Comparison of ENCODE assay signal across 9 cellular contexts in genomic region chr2:105344704-105345345, GRCh38. TPM values are rescaled to one million over a fixed set of nuclear protein-coding genes. Genes with fewer than 3 reads are reported as not detected.
DNase-seq lines count a peak whose midpoint lies in the region; ATAC-seq and TF ChIP-seq lines count a peak whose summit lies in the region.
"Had no signal": no experiment of that assay in that cellular context is flagged by ENCODE, and none has a peak within 500 bp of the region (broad histone marks: within the 10 kb centered on the region; RNA-seq: fewer than 3 reads in every experiment).

No MANE protein-coding gene starts in this region.

- H3K4me1 Mint-ChIP-seq in endodermal cell: no peaks in the 10 kb centered on the region
- H3K4me1 Mint-ChIP-seq in stimulated activated naive B cell treated with anti-CD40 and anti-IgM and Interleukin-4, amounts not matched to agents 10 μg/mL and 1 μg/mL and 100 μg/mL, for 72 hours: peaks cover 4 to 5% of the 10 kb centered on the region in 2 donors

- no peak overlapping the region for H3K4me3 ChIP-seq in endodermal cell (ENCODE audit: low read length)
- H3K4me3 ChIP-seq: BLaER1 treated with 17β-estradiol and CSF1 and Interleukin-3, amounts not matched to agents 10 nM and 100 nM had no signal

- no peak overlapping the region for H3K27ac ChIP-seq in endodermal cell (ENCODE audit: low read depth, low read length)
- H3K27ac ChIP-seq: BLaER1 treated with 17β-estradiol and CSF1 and Interleukin-3, amounts not matched to agents 10 nM and 100 nM had no signal

- no peak overlapping the region for H3K27ac Mint-ChIP-seq in endodermal cell
- H3K27ac Mint-ChIP-seq in stimulated activated naive B cell treated with anti-CD40 and anti-IgM and Interleukin-4, amounts not matched to agents 10 μg/mL and 1 μg/mL and 100 μg/mL, for 72 hours: no peak overlapping the region

- no peaks in the 10 kb centered on the region for H3K9me3 Mint-ChIP-seq in endodermal cell
- H3K9me3 Mint-ChIP-seq in stimulated activated naive B cell treated with anti-CD40 and anti-IgM and Interleukin-4, amounts not matched to agents 10 μg/mL and 1 μg/mL and 100 μg/mL, for 72 hours: no peaks in the 10 kb centered on the region

- H3K9ac ChIP-seq in endodermal cell (ENCODE audit: extremely low read depth, low read length, poor library complexity, severe bottlenecking): no peak overlapping the region
- H3K9ac ChIP-seq: BLaER1 treated with 17β-estradiol and CSF1 and Interleukin-3, amounts not matched to agents 10 nM and 100 nM had no signal

- no peak for ATAC-seq in stimulated activated naive B cell treated with anti-CD40 and anti-IgM and Interleukin-4, amounts not matched to agents 10 μg/mL and 1 μg/mL and 100 μg/mL, for 72 hours (replicated peaks)
- no peak for ATAC-seq in HG03432 (IDR thresholded peaks at IDR 0.05; ENCODE audit: unreplicated experiment)

- TF ChIP-seq CTCF in endodermal cell (conservative IDR thresholded peaks at IDR 0.05): peak; percentile 67

- no peaks in the 10 kb centered on the region for H3K27me3 Mint-ChIP-seq in endodermal cell (ENCODE audit: insufficient read depth)
- H3K27me3 Mint-ChIP-seq in stimulated activated naive B cell treated with anti-CD40 and anti-IgM and Interleukin-4, amounts not matched to agents 10 μg/mL and 1 μg/mL and 100 μg/mL, for 72 hours: no peaks in the 10 kb centered on the region

- DNase-seq in NCI-H2081 (lab: John Stamatoyannopoulos, UW): peak; percentile 13 to 35
- DNase-seq in NCI-H2081 treated with DMSO at 0.1 percent for 48 hours (lab: John Stamatoyannopoulos, UW): no peak
- peak; percentile 31 for DNase-seq in NCI-H2196 treated with DMSO at 0.1 percent for 48 hours (lab: John Stamatoyannopoulos, UW; ENCODE audit: unreplicated experiment)
- DNase-seq in endodermal cell: no peak
- DNase-seq in renal cortical epithelial cell (ENCODE audit: low read depth): peak; percentile 63
- DNase-seq in AG08396 (ENCODE audit: low spot score): no peak
- DNase-seq in stimulated activated naive B cell treated with anti-CD40 and anti-IgM and Interleukin-4, amounts not matched to agents 10 μg/mL and 1 μg/mL and 100 μg/mL, for 72 hours: no peak

- WGBS in endodermal cell (ENCODE audit: insufficient coverage in 1 of 2, insufficient read length in 1 of 2), 2 experiments: 96 to 100% methylated on average over 1 to 4 of the region's 4 CpGs

- no peaks in the 10 kb centered on the region for H3K9me3 ChIP-seq in endodermal cell (ENCODE audit: control insufficient read depth, low read length)
- H3K9me3 ChIP-seq: BLaER1 treated with 17β-estradiol and CSF1 and Interleukin-3, amounts not matched to agents 10 nM and 100 nM had no signal

- no peaks in the 10 kb centered on the region for H3K27me3 ChIP-seq in endodermal cell (ENCODE audit: control insufficient read depth, insufficient read depth, low read length, poor library complexity, severe bottlenecking)
- H3K27me3 ChIP-seq: BLaER1 treated with 17β-estradiol and CSF1 and Interleukin-3, amounts not matched to agents 10 nM and 100 nM had no signal

- no peak overlapping the region for H3K4me3 Mint-ChIP-seq in endodermal cell
- H3K4me3 Mint-ChIP-seq in stimulated activated naive B cell treated with anti-CD40 and anti-IgM and Interleukin-4, amounts not matched to agents 10 μg/mL and 1 μg/mL and 100 μg/mL, for 72 hours: no peak overlapping the region

- H3K36me3 ChIP-seq in endodermal cell (ENCODE audit: control insufficient read depth, insufficient read depth, low read length): peaks cover 92% of the 10 kb centered on the region

- peaks cover 64% of the 10 kb centered on the region for H3K36me3 Mint-ChIP-seq in endodermal cell (ENCODE audit: low read depth)
- peaks cover 16 to 36% of the 10 kb centered on the region in 2 donors for H3K36me3 Mint-ChIP-seq in stimulated activated naive B cell treated with anti-CD40 and anti-IgM and Interleukin-4, amounts not matched to agents 10 μg/mL and 1 μg/mL and 100 μg/mL, for 72 hours

- no peaks in the 10 kb centered on the region for H3K4me1 ChIP-seq in endodermal cell (ENCODE audit: control insufficient read depth, insufficient read depth, low read length)

RNA-seq across cellular contexts. Expression of gene C2orf49, which starts 7.5 kb away (rescaled TPM):
- total RNA-seq in endodermal cell (10 to 100 TPM; 18.1 to 22.2 TPM), renal cortical epithelial cell (24.0 and 30.3 TPM in 2 replicates)
- 20.8 TPM for polyA plus RNA-seq in endodermal cell (2013, experiment 1 of 2)
- 22.3 TPM for polyA plus RNA-seq in endodermal cell (2013, experiment 2 of 2)

RNA-seq across cellular contexts. Expression of gene TGFBRAP1, which starts 15.3 kb away (rescaled TPM):
- 10 to 100 TPM; 15.5 to 17.4 TPM for total RNA-seq in endodermal cell
- polyA plus RNA-seq in endodermal cell (2013, experiment 1 of 2): 14.6 TPM
- 12.4 TPM for polyA plus RNA-seq in endodermal cell (2013, experiment 2 of 2)
- 27.8 and 45.1 TPM in 2 replicates for total RNA-seq in renal cortical epithelial cell

RNA-seq across cellular contexts. Expression of gene FHL2, which starts 54.0 kb away (rescaled TPM):
- total RNA-seq in endodermal cell: 10 to 100 TPM; 11.1 to 11.4 TPM
- 11.0 TPM for polyA plus RNA-seq in endodermal cell (2013, experiment 1 of 2)
- polyA plus RNA-seq in endodermal cell (2013, experiment 2 of 2): 10.8 TPM
- 143 and 751 TPM in 2 replicates for total RNA-seq in renal cortical epithelial cell

Comparison
In these comparisons a context has a peak if more than half of its experiments do, and no peak if none do; other contexts are left out.
1. DNase-seq: peak in NCI-H2081 (2 of 2), NCI-H2196 treated with DMSO at 0.1 percent for 48 hours (single experiment) and renal cortical epithelial cell (single experiment); none in NCI-H2081 treated with DMSO at 0.1 percent for 48 hours (single experiment), endodermal cell (single experiment), AG08396 (single experiment) and stimulated activated naive B cell treated with anti-CD40 and anti-IgM and Interleukin-4, amounts not matched to agents 10 μg/mL and 1 μg/mL and 100 μg/mL, for 72 hours (single experiment).
2. RNA of gene FHL2, which starts 54.0 kb away (total RNA-seq): 143 to 751 TPM in renal cortical epithelial cell; 11.1 to 11.4 TPM in endodermal cell; every median in the first group is over 10 times any median in the second.